ENCODE assay signal across 12 cellular contexts in genomic region chr9:117046666-117047327, GRCh38.
DNase-seq lines count a peak whose midpoint lies in the region; ATAC-seq and TF ChIP-seq lines count a peak whose summit lies in the region.
"Had no signal": no experiment of that assay in that cellular context is flagged by ENCODE, and none has a peak within 500 bp of the region (broad histone marks: within the 10 kb centered on the region; RNA-seq: fewer than 3 reads in every experiment).

No MANE protein-coding gene starts in this region.

- no peaks in the 10 kb centered on the region for H3K9me3 ChIP-seq in T-helper 17 cell (ENCODE audit: control insufficient read depth, low read length, poor library complexity, severe bottlenecking)

- DNase-seq in astrocyte of the hippocampus (ENCODE audit: low read depth, low spot score) (peak; percentile 1), T-helper 17 cell (no peak), SIG-M5 treated with dmso at 0.1 percent for 504 hours (lab: John Stamatoyannopoulos, UW; ENCODE audit: unreplicated experiment) (no peak)
- DNase-seq in NK-92 treated with Interleukin-12 subunit alpha and Interleukin-12 subunit beta, amount 100 ng/mL, for 24 hours (lab: John Stamatoyannopoulos, UW): no peak
- DNase-seq: NCI-H187, SW 1271 had no signal

- H3K4me1 Mint-ChIP-seq in T-helper 17 cell: no peaks in the 10 kb centered on the region
- H3K4me1 Mint-ChIP-seq: stimulated activated memory B cell treated with anti-CD40 and anti-IgM and Interleukin-4, amounts not matched to agents 10 μg/mL and 1 μg/mL and 100 μg/mL, for 72 hours had no signal

- no peak overlapping the region for H3K27ac ChIP-seq in 22Rv1
- H3K27ac ChIP-seq: skin epidermis had no signal

- no peaks in the 10 kb centered on the region for H3K36me3 Mint-ChIP-seq in T-helper 17 cell (ENCODE audit: low read depth)
- H3K36me3 Mint-ChIP-seq: stimulated activated memory B cell treated with anti-CD40 and anti-IgM and Interleukin-4, amounts not matched to agents 10 μg/mL and 1 μg/mL and 100 μg/mL, for 72 hours had no signal

- no peak overlapping the region for H3K4me3 Mint-ChIP-seq in T-helper 17 cell
- H3K4me3 Mint-ChIP-seq: stimulated activated memory B cell treated with anti-CD40 and anti-IgM and Interleukin-4, amounts not matched to agents 10 μg/mL and 1 μg/mL and 100 μg/mL, for 72 hours had no signal

- H3K27ac Mint-ChIP-seq in T-helper 17 cell: no peak overlapping the region
- H3K27ac Mint-ChIP-seq: stimulated activated memory B cell treated with anti-CD40 and anti-IgM and Interleukin-4, amounts not matched to agents 10 μg/mL and 1 μg/mL and 100 μg/mL, for 72 hours had no signal

- ATAC-seq in GM19023 (IDR thresholded peaks at IDR 0.05; ENCODE audit: unreplicated experiment) (peak; percentile 72), HG02884 (IDR thresholded peaks at IDR 0.05; ENCODE audit: unreplicated experiment) (peak; percentile 90), T-helper 17 cell (no peak), HG03097 (IDR thresholded peaks at IDR 0.05; ENCODE audit: low FRiP score, unreplicated experiment) (no peak)
- ATAC-seq: stimulated activated memory B cell treated with anti-CD40 and anti-IgM and Interleukin-4, amounts not matched to agents 10 μg/mL and 1 μg/mL and 100 μg/mL, for 72 hours had no signal

- no peaks in the 10 kb centered on the region for H3K27me3 Mint-ChIP-seq in T-helper 17 cell
- H3K27me3 Mint-ChIP-seq: stimulated activated memory B cell treated with anti-CD40 and anti-IgM and Interleukin-4, amounts not matched to agents 10 μg/mL and 1 μg/mL and 100 μg/mL, for 72 hours had no signal

- peak; percentile 30; the same call in 1 of the 2 replicates for TF ChIP-seq CTCF in 22Rv1 (IDR thresholded peaks at IDR 0.05)

Comparison
In these comparisons a context has a peak if more than half of its experiments do, and no peak if none do; other contexts are left out.
1. ATAC-seq: peak in GM19023 (single experiment) and HG02884 (single experiment); none in T-helper 17 cell (single experiment) and HG03097 (single experiment).